In genomic region chr14:102046337-102047278, GRCh38 we compare ENCODE assay signal across 9 cellular contexts. TPM values are rescaled to one million over a fixed set of nuclear protein-coding genes. Genes with fewer than 3 reads are reported as not detected.
DNase-seq lines count a peak whose midpoint lies in the region; ATAC-seq and TF ChIP-seq lines count a peak whose summit lies in the region.
"Had no signal": no experiment of that assay in that cellular context is flagged by ENCODE, and none has a peak within 500 bp of the region (broad histone marks: within the 10 kb centered on the region; RNA-seq: fewer than 3 reads in every experiment).

No MANE protein-coding gene starts in this region.

- WGBS in hepatocyte (ENCODE audit: low lambda C conversion rate, missing lambda C conversion rate), result 59% methylated on average over 21 of the region's 23 CpGs
- 34 to 66% methylated on average over 23 of the region's 23 CpGs for WGBS in sigmoid colon, 2 donors

- peak; percentile 60 for TF ChIP-seq CTCF in hepatocyte (IDR thresholded peaks at IDR 0.05; ENCODE audit: poor library complexity)
- TF ChIP-seq CTCF in sigmoid colon (IDR thresholded peaks at IDR 0.05), result peak in 3 of 4 experiments; percentile 35 to 50 (median 39)

- H3K27me3 ChIP-seq in hepatocyte (no peaks in the 10 kb centered on the region), sigmoid colon (no peaks in the 10 kb centered on the region)

- H3K27ac ChIP-seq in hepatocyte (no peak overlapping the region), sigmoid colon (peak overlapping the region; percentile 28 to 67 (median 39))
- H3K27ac ChIP-seq: epithelial cell of prostate had no signal

- H3K9me3 ChIP-seq in hepatocyte (ENCODE audit: low read depth) (no peaks in the 10 kb centered on the region), sigmoid colon (no peaks in the 10 kb centered on the region)

- DNase-seq in 8988T (peak; percentile 83), G401 (ENCODE audit: low spot score) (peak; percentile 85), NCI-H510A (lab: John Stamatoyannopoulos, UW) (peak; percentile 87), amygdala (lab: John Stamatoyannopoulos, UW) (peak in 51 of 56 donors; percentile 13 to 85 (median 61)), hepatocyte (ENCODE audit: low spot score) (peak; percentile 90), sigmoid colon (peak; percentile 93)
- no peak for DNase-seq in activated effector memory CD4-positive, alpha-beta T cell treated with Interleukin-2 at 50 U/mL for 16 hours

- TF ChIP-seq EP300 in sigmoid colon (IDR thresholded peaks at IDR 0.05), result no peak

- intact Hi-C loops in sigmoid colon (cut with DNase I), result loop anchor here (1.0 to 5.0 kb wide), 3 partner anchors 50 to 266 kb away; partner anchors contain the start of gene DYNC1H1

- H3K4me3 ChIP-seq in hepatocyte (no peak overlapping the region), sigmoid colon (no peak overlapping the region)

- H3K4me1 ChIP-seq in hepatocyte (ENCODE audit: insufficient read depth), result no peaks in the 10 kb centered on the region
- peaks cover 0 to 23% (median 11%) of the 10 kb centered on the region in 4 donors for H3K4me1 ChIP-seq in sigmoid colon

- H4K20me1 ChIP-seq in hepatocyte (ENCODE audit: insufficient read depth, poor library complexity, severe bottlenecking), result no peaks in the 10 kb centered on the region

- ATAC-seq in HG03571 (IDR thresholded peaks at IDR 0.05; ENCODE audit: unreplicated experiment), result no peak

- no peak overlapping the region for H3K4me2 ChIP-seq in hepatocyte

- H3K79me2 ChIP-seq in hepatocyte, result no peaks in the 10 kb centered on the region

- no peaks in the 10 kb centered on the region for H3K36me3 ChIP-seq in hepatocyte (replicated peaks; ENCODE audit: insufficient read depth, low read depth)
- peaks cover 54 to 96% (median 73%) of the 10 kb centered on the region in 4 donors for H3K36me3 ChIP-seq in sigmoid colon

- in situ Hi-C loops in G401 (cut with HindIII; ENCODE audit: low sequenced_read_pairs), result no loop called here

- TF ChIP-seq POLR2A in sigmoid colon (IDR thresholded peaks at IDR 0.05), result no peak

- H3K9me2 ChIP-seq in hepatocyte (replicated peaks; ENCODE audit: insufficient read depth), result no peaks in the 10 kb centered on the region

- no peak overlapping the region for H2AFZ ChIP-seq in hepatocyte

RNA-seq across cellular contexts. Expression of gene HSP90AA1, which starts 40.2 kb away (rescaled TPM):
- 161 and 248 TPM in 2 replicates for total RNA-seq in G401 (2014; rRNA removed; shearing (Covaris generic))
- total RNA-seq in hepatocyte, result 589 and 765 TPM in 2 replicates
- 436 and 503 TPM in 2 replicates for polyA plus RNA-seq in hepatocyte
- total RNA-seq in sigmoid colon, result 100 to 1,000 TPM; 252 to 463 (median 333) TPM
- polyA plus RNA-seq in sigmoid colon, result 100 to 1,000 TPM; 167 to 333 (median 245) TPM
